In the genomic region with DNA sequence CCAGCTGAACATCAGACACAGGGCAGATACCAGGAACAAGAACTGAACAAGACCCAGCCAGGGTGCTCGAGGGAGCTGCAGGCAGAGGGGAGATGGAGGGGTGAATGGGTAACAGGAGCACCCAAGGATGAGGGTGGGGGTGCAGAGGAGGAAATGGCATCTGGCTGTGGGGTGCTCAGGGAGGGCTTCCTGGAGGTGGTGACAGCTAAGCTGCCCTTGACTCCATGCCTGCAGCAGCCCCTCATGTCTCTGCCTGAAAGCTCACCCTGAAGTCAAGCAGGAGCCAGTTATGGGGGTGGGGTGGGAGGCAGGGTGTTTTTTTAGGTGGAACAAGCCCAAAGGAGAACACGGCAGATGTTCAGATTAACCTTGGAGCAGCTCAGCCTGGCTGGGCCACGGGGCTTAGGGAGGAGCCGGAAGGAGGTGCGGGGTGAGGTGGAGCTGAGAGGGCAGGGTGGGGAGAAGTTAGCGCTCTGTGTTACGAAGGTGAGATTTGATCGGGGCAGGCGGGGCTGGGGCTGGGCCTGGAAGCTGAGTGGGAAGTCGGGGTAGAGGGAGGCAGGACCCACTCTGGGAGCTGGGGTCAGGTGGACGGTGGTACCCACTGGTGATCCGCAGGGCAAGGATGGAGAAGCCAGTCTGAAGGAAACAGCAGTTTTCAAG, we compare ENCODE assay signal across 17 cellular contexts.
DNase-seq lines count a peak whose midpoint lies in the region; ATAC-seq and TF ChIP-seq lines count a peak whose summit lies in the region.
"Had no signal": no experiment of that assay in that cellular context is flagged by ENCODE, and none has a peak within 500 bp of the region (broad histone marks: within the 10 kb centered on the region; RNA-seq: fewer than 3 reads in every experiment).

No MANE protein-coding gene starts in this region.

- peak; percentile 78 for DNase-seq in DMS 273 (lab: John Stamatoyannopoulos, UW; ENCODE audit: unreplicated experiment)
- DNase-seq in NCI-H1694 treated with DMSO at 0.1 percent for 48 hours (lab: John Stamatoyannopoulos, UW), result peak; percentile 59
- no peak for DNase-seq in RWPE1 (ENCODE audit: low spot score)
- DNase-seq in neuronal stem cell (ENCODE audit: low spot score), result no peak
- DNase-seq in posterior vena cava (ENCODE audit: low spot score), result no peak
- DNase-seq: CD4-positive, CD25-positive, alpha-beta regulatory T cell; GF-D8; KBM-7; MV-4-11; NCI-H1417; NCI-H2029; NCI-H526 treated with DMSO at 0.1 percent for 48 hours; PC-9; SW 1271 had no signal

- peak overlapping the region; percentile 90 for H3K18ac ChIP-seq in neuronal stem cell (ENCODE audit: low read length)

- H2AK5ac ChIP-seq in neuronal stem cell (ENCODE audit: low read depth, low read length), result peak overlapping the region; percentile 93

- ATAC-seq in GM21723 (IDR thresholded peaks at IDR 0.05; ENCODE audit: unreplicated experiment), result no peak
- no peak for ATAC-seq in GM18861 (IDR thresholded peaks at IDR 0.05; ENCODE audit: unreplicated experiment)
- ATAC-seq: GM23338 had no signal

- no peak overlapping the region for H3K4ac ChIP-seq in neuronal stem cell (ENCODE audit: low read length)

- H2AFZ ChIP-seq in neuronal stem cell (ENCODE audit: low read length), result no peak overlapping the region
- H2AFZ ChIP-seq: GM23338, PC-9 had no signal

- POLR2A ChIA-PET in RWPE1 (lab: Yijun Ruan, JAX; ENCODE audit: low non-redundant PET), result no interaction called here

- no peak overlapping the region for H3K4me3 ChIP-seq in neuronal stem cell (ENCODE audit: low read length in 2 of 2)
- H3K4me3 ChIP-seq: GM23338, PC-9 had no signal

- no peak overlapping the region for H3K14ac ChIP-seq in neuronal stem cell (ENCODE audit: low read length)

- H3K27ac ChIP-seq in RWPE1 (peak overlapping the region; percentile 6), neuronal stem cell (replicated peaks; ENCODE audit: low read length) (no peak overlapping the region)
- H3K27ac ChIP-seq: PC-9 had no signal

- H3K4me2 ChIP-seq in neuronal stem cell (ENCODE audit: insufficient read depth, low read length, poor library complexity, severe bottlenecking), result no peak overlapping the region
- H3K4me2 ChIP-seq: GM23338, PC-9 had no signal

- H2BK120ac ChIP-seq in neuronal stem cell (ENCODE audit: low read depth, low read length), result no peak overlapping the region

- peak overlapping the region; percentile 13 for H3K23ac ChIP-seq in neuronal stem cell (ENCODE audit: low read depth, low read length, poor library complexity)

- H2BK12ac ChIP-seq in neuronal stem cell (ENCODE audit: low read length), result no peak overlapping the region

- TF ChIP-seq CTCF in RWPE1 (conservative IDR thresholded peaks at IDR 0.05; ENCODE audit: low read depth), result no peak

- WGBS in neuronal stem cell (ENCODE audit: extremely low coverage in 2 of 2, insufficient read length in 2 of 2, insufficient replicate concordance in 1 of 2), 2 donors, result no CpG with 5 or more reads among the region's 12 CpGs

- H3K27me3 ChIP-seq in neuronal stem cell (ENCODE audit: control insufficient read depth in 3 of 3, insufficient read depth in 3 of 3, low read depth in 1 of 3, low read length in 3 of 3), result peaks cover 0 to 89% (median 0%) of the 10 kb centered on the region in 3 experiments

- H3K79me1 ChIP-seq in neuronal stem cell (ENCODE audit: low read depth, low read length), result peaks cover 1% of the 10 kb centered on the region

- no peak overlapping the region for H4K91ac ChIP-seq in neuronal stem cell (ENCODE audit: low read depth, low read length, poor library complexity)

- H3K36me3 ChIP-seq in neuronal stem cell (replicated peaks in 1 of 2; ENCODE audit: control insufficient read depth in 2 of 2, insufficient read depth in 2 of 2, low read length in 2 of 2), result no peaks in the 10 kb centered on the region

- H2BK15ac ChIP-seq in neuronal stem cell (ENCODE audit: low read length), result peak overlapping the region; percentile 19

- no peaks in the 10 kb centered on the region for H3K9me3 ChIP-seq in neuronal stem cell (replicated peaks in 1 of 2; ENCODE audit: control insufficient read depth in 2 of 2, insufficient read depth in 1 of 2, low read depth in 1 of 2, low read length in 2 of 2)

- H4K8ac ChIP-seq in neuronal stem cell (ENCODE audit: low read depth, low read length), result no peak overlapping the region

- H3K4me1 ChIP-seq in neuronal stem cell (ENCODE audit: control insufficient read depth in 2 of 2, insufficient read depth in 1 of 2, low read depth in 1 of 2, low read length in 2 of 2), result peaks cover 0 to 26% of the 10 kb centered on the region in 2 donors

- H2BK5ac ChIP-seq in neuronal stem cell (ENCODE audit: low read length), result no peak overlapping the region

- CTCF ChIA-PET in RWPE1 (lab: Yijun Ruan, JAX), result interaction anchor here (1.3 kb wide), 1 partner anchor 174 kb away, joined by 3 read pairs; no protein-coding TSS in a partner anchor

- H3K9ac ChIP-seq in neuronal stem cell (ENCODE audit: low read depth, low read length, poor library complexity), result peak overlapping the region; percentile 9

- intact Hi-C loops in posterior vena cava (cut with DNase I), result no loop called here

Comparison
In these comparisons a context has a peak if more than half of its experiments do, and no peak if none do; other contexts are left out.
1. DNase-seq: peak in DMS 273 (single experiment) and NCI-H1694 treated with DMSO at 0.1 percent for 48 hours (single experiment); none in RWPE1 (single experiment), neuronal stem cell (single experiment) and posterior vena cava (single experiment).